ENCODE assay signal across 24 cellular contexts in genomic region chr22:42696331-42696967, GRCh38. TPM values are rescaled to one million over a fixed set of nuclear protein-coding genes. Genes with fewer than 3 reads are reported as not detected.
A peak's percentile ranks its signal among the peaks of the same experiment; 100 is the strongest.
DNase-seq lines count a peak whose midpoint lies in the region; ATAC-seq, FAIRE-seq and TF ChIP-seq lines count a peak whose summit lies in the region.
"Had no signal": no experiment of that assay in that cellular context is flagged by ENCODE, and none has a peak within 500 bp of the region (broad histone marks: within the 10 kb centered on the region; RNA-seq: fewer than 3 reads in every experiment).

No MANE protein-coding gene starts in this region.

- no peak for DNase-seq in Peyer's patch
- DNase-seq in left ventricle myocardium inferior, result no peak
- DNase-seq in gastrocnemius medialis, result no peak
- DNase-seq in H54 (ENCODE audit: insufficient read length, low spot score), result no peak
- no peak for DNase-seq in effector memory CD4-positive, alpha-beta T cell
- no peak for DNase-seq in AG08396 (ENCODE audit: low spot score)
- DNase-seq: ACHN; activated CD4-positive, alpha-beta T cell treated with anti-CD3 and anti-CD28 coated beads, Interleukin-2, amount 50 U/mL, for 1 hour; activated naive CD4-positive, alpha-beta T cell treated with anti-CD3 and anti-CD28 coated beads, Interleukin-2, amount 10 ng/mL, durations not matched to agents 7 days and 5 days; CD4-positive, alpha-beta T cell; dermis blood vessel endothelial cell; DMS79; Kasumi-1; kidney glomerular epithelial cell; NCI-H1417; occipital lobe; stimulated activated CD4-positive, alpha-beta T cell treated with anti-CD3 and anti-CD28 coated beads, Interleukin-4, amount 100 ng/mL, for 24 hours; thyroid gland had no signal

- ATAC-seq in gastrocnemius medialis (no peak), SK-N-SH treated with all-trans-retinoic acid at 6 μM for 48 hours (no peak)
- ATAC-seq: Panc1 had no signal

- no peak overlapping the region for H3K4me3 ChIP-seq in BLaER1 treated with 17β-estradiol and CSF1 and Interleukin-3, amounts not matched to agents 10 nM and 100 nM
- H3K4me3 ChIP-seq in Peyer's patch (no peak overlapping the region), left ventricle myocardium inferior (no peak overlapping the region), gastrocnemius medialis (no peak overlapping the region)
- H3K4me3 ChIP-seq in effector memory CD4-positive, alpha-beta T cell (ENCODE audit: insufficient read depth, low read depth, low read length, poor library complexity, severe bottlenecking), result no peak overlapping the region
- H3K4me3 ChIP-seq: hepatocyte, skin epidermis, thyroid gland had no signal

- H3K36me3 ChIP-seq in BLaER1 treated with 17β-estradiol and CSF1 and Interleukin-3, amounts not matched to agents 10 nM and 100 nM, result no peaks in the 10 kb centered on the region
- H3K36me3 ChIP-seq in Peyer's patch, result peaks cover 0 to 6% (median 0%) of the 10 kb centered on the region in 3 donors
- peaks cover 44% of the 10 kb centered on the region for H3K36me3 ChIP-seq in left ventricle myocardium inferior
- no peaks in the 10 kb centered on the region for H3K36me3 ChIP-seq in gastrocnemius medialis
- no peaks in the 10 kb centered on the region for H3K36me3 ChIP-seq in effector memory CD4-positive, alpha-beta T cell (ENCODE audit: control insufficient read depth, insufficient read depth, low read length)

- no peaks in the 10 kb centered on the region; a peak in 1 of 22 replicates for H4K20me1 ChIP-seq in BLaER1 treated with 17β-estradiol and CSF1 and Interleukin-3, amounts not matched to agents 10 nM and 100 nM

- intact Hi-C loops in left ventricle myocardium inferior (cut with micrococcal nuclease), result no loop called here
- intact Hi-C loops in gastrocnemius medialis (cut with DNase I; ENCODE audit: low total_unique reads), result no loop called here

- H3K27ac ChIP-seq in BLaER1 treated with 17β-estradiol and CSF1 and Interleukin-3, amounts not matched to agents 10 nM and 100 nM, result no peak overlapping the region
- peak overlapping the region in 3 of 4 donors; percentile 49 to 76 (median 67) for H3K27ac ChIP-seq in Peyer's patch
- peak overlapping the region; percentile 96 for H3K27ac ChIP-seq in left ventricle myocardium inferior (replicated peaks)
- H3K27ac ChIP-seq in gastrocnemius medialis, result peak overlapping the region; percentile 87 to 98 (median 92)
- H3K27ac ChIP-seq in effector memory CD4-positive, alpha-beta T cell (ENCODE audit: insufficient read depth, low read length, poor library complexity, severe bottlenecking), result no peak overlapping the region

- in situ Hi-C loops in gastrocnemius medialis (cut with MboI; ENCODE audit: low sequenced_read_pairs in 4 of 4), result no loop called here

- H3K9me3 ChIP-seq in BLaER1 treated with 17β-estradiol and CSF1 and Interleukin-3, amounts not matched to agents 10 nM and 100 nM (replicated peaks in 1 of 11), result no peaks in the 10 kb centered on the region
- H3K9me3 ChIP-seq in Peyer's patch (no peaks in the 10 kb centered on the region), left ventricle myocardium inferior (replicated peaks) (no peaks in the 10 kb centered on the region), gastrocnemius medialis (no peaks in the 10 kb centered on the region)
- no peaks in the 10 kb centered on the region for H3K9me3 ChIP-seq in effector memory CD4-positive, alpha-beta T cell (ENCODE audit: control insufficient read depth, low read length)
- H3K9me3 ChIP-seq: thyroid gland had no signal

- TF ChIP-seq POLR2A in Peyer's patch (IDR thresholded peaks at IDR 0.05) (no peak), gastrocnemius medialis (IDR thresholded peaks at IDR 0.05) (no peak), H54 (IDR thresholded peaks at IDR 0.05; ENCODE audit: low read depth, low read length) (no peak)

- peak overlapping the region in 9 of 11 experiments; percentile 34 to 72 (median 67); a peak in 17 of 22 replicates for H3K4me2 ChIP-seq in BLaER1 treated with 17β-estradiol and CSF1 and Interleukin-3, amounts not matched to agents 10 nM and 100 nM
- H3K4me2 ChIP-seq: hepatocyte had no signal

- H3K27me3 ChIP-seq in BLaER1 treated with 17β-estradiol and CSF1 and Interleukin-3, amounts not matched to agents 10 nM and 100 nM, result peaks cover 0 to 6% (median 0%) of the 10 kb centered on the region in 11 experiments; a peak in 2 of 22 replicates
- no peaks in the 10 kb centered on the region for H3K27me3 ChIP-seq in Peyer's patch
- H3K27me3 ChIP-seq in left ventricle myocardium inferior (ENCODE audit: low read depth), result no peaks in the 10 kb centered on the region
- no peaks in the 10 kb centered on the region for H3K27me3 ChIP-seq in gastrocnemius medialis
- H3K27me3 ChIP-seq in effector memory CD4-positive, alpha-beta T cell (replicated peaks; ENCODE audit: control insufficient read depth, insufficient read depth, low read length, poor library complexity, severe bottlenecking), result no peaks in the 10 kb centered on the region
- H3K27me3 ChIP-seq: hepatocyte, thyroid gland had no signal

- TF ChIP-seq CTCF in Peyer's patch (IDR thresholded peaks at IDR 0.05) (no peak), left ventricle myocardium inferior (IDR thresholded peaks at IDR 0.05; ENCODE audit: borderline replicate concordance) (no peak), gastrocnemius medialis (IDR thresholded peaks at IDR 0.05 in 4 of 5, conservative IDR thresholded peaks at IDR 0.05 in 1 of 5) (no peak)

- no peak overlapping the region; a peak in 1 of 22 replicates for H3K9ac ChIP-seq in BLaER1 treated with 17β-estradiol and CSF1 and Interleukin-3, amounts not matched to agents 10 nM and 100 nM

- no peak for FAIRE-seq in H54 (lab: Jason Lieb, UNC)
- FAIRE-seq: TTC549 had no signal

- H3K4me1 ChIP-seq in BLaER1 treated with 17β-estradiol and CSF1 and Interleukin-3, amounts not matched to agents 10 nM and 100 nM, result peaks cover 17 to 68% (median 58%) of the 10 kb centered on the region in 10 experiments
- peaks cover 0 to 13% (median 9%) of the 10 kb centered on the region in 4 donors for H3K4me1 ChIP-seq in Peyer's patch
- H3K4me1 ChIP-seq in left ventricle myocardium inferior, result peaks cover 98% of the 10 kb centered on the region
- H3K4me1 ChIP-seq in gastrocnemius medialis, result peaks cover 60 to 64% of the 10 kb centered on the region in 2 donors
- no peaks in the 10 kb centered on the region for H3K4me1 ChIP-seq in effector memory CD4-positive, alpha-beta T cell (ENCODE audit: control insufficient read depth, insufficient read depth, low read length, poor library complexity, severe bottlenecking)

TF ChIP-seq in SK-N-SH treated with all-trans-retinoic acid at 6 μM for 48 hours, 23 proteins besides CTCF, POLR2A, EP300 and RAD21:
- TF ChIP-seq GLIS3 (CRISPR knock-in tag; IDR thresholded peaks at IDR 0.05), result no peak
- TF ChIP-seq PPARA (CRISPR knock-in tag; IDR thresholded peaks at IDR 0.05; ENCODE audit: borderline replicate concordance), result no peak
- no peak for TF ChIP-seq OSR1 (CRISPR knock-in tag; IDR thresholded peaks at IDR 0.05)
- TF ChIP-seq ZFP30 (CRISPR knock-in tag; IDR thresholded peaks at IDR 0.05), result no peak
- TF ChIP-seq CSRNP3 (CRISPR knock-in tag; IDR thresholded peaks at IDR 0.05), result no peak
TF ChIP-seq in SK-N-SH treated with all-trans-retinoic acid at 6 μM for 48 hours: peak in this region for 0.

RNA-seq across cellular contexts. Expression of gene A4GALT, which starts 24.2 kb away (rescaled TPM):
- 10 to 100 TPM in 2 of 4 donors, 1 to 10 TPM in 2; 6.2 to 17.3 (median 9.1) TPM for total RNA-seq in Peyer's patch
- total RNA-seq in left ventricle myocardium inferior, result 94.9 TPM
- total RNA-seq in gastrocnemius medialis, result 10 to 100 TPM in 2 of 4 donors, 1 to 10 TPM in 2; 5.8 to 13.3 (median 8.6) TPM
- total RNA-seq: CD4-positive, alpha-beta T cell had no signal

RNA-seq across cellular contexts. Expression of gene CYB5R3, which starts 47.3 kb away (rescaled TPM):
- total RNA-seq in Peyer's patch (100 to 1,000 TPM in 2 of 4 donors, 10 to 100 TPM in 2; 59.4 to 147 (median 117) TPM), left ventricle myocardium inferior (298 TPM), gastrocnemius medialis (100 to 1,000 TPM in 2 of 4 donors, 10 to 100 TPM in 2; 44.3 to 163 (median 105) TPM)

RNA-seq across cellular contexts. Expression of gene ATP5MGL, which starts 56.0 kb away (rescaled TPM):
- total RNA-seq in Peyer's patch (not detected), left ventricle myocardium inferior (0.38 TPM), gastrocnemius medialis (not detected)
- total RNA-seq: dermis blood vessel endothelial cell, thyroid gland had no signal

Comparison
In these comparisons a context has a peak if more than half of its experiments do, and no peak if none do; other contexts are left out.
1. H3K27ac ChIP-seq: peak in Peyer's patch (3 of 4), left ventricle myocardium inferior (single experiment) and gastrocnemius medialis (4 of 4); none in BLaER1 treated with 17β-estradiol and CSF1 and Interleukin-3, amounts not matched to agents 10 nM and 100 nM (0 of 11) and effector memory CD4-positive, alpha-beta T cell (single experiment).